24 cellular contexts compared by ENCODE assay signal in genomic region chr11:83862691-83863090, GRCh38.
DNase-seq lines count a peak whose midpoint lies in the region; ATAC-seq, FAIRE-seq and TF ChIP-seq lines count a peak whose summit lies in the region.
"Had no signal": no experiment of that assay in that cellular context is flagged by ENCODE, and none has a peak within 500 bp of the region (broad histone marks: within the 10 kb centered on the region; RNA-seq: fewer than 3 reads in every experiment).

No MANE protein-coding gene starts in this region.

- H3K27ac ChIP-seq in heart left ventricle (no peak overlapping the region), right atrium auricular region (no peak overlapping the region), aorta (ENCODE audit: low read depth in 1 of 2, low read length in 2 of 2) (no peak overlapping the region), vagina (no peak overlapping the region)
- H3K27ac ChIP-seq: C4-2B, PC-9 had no signal

- DNase-seq in heart left ventricle (peak in 1 of 5 donors; percentile 14), right atrium auricular region (ENCODE audit: low spot score) (no peak), bronchial epithelial cell (ENCODE audit: low read depth) (peak; percentile 54), left ventricle myocardium superior (no peak), aorta (no peak), vagina (ENCODE audit: extremely low spot score in 2 of 2) (no peak)
- DNase-seq: CD8-positive, alpha-beta T cell; DMS 273 treated with DMSO at 0.1 percent for 48 hours; DMS79; EL; GDM1; NCI-H1105 treated with DMSO at 0.1 percent for 48 hours; NCI-H146; NCI-H1930; NCI-H2107; NCI-H524; NCI-H774; PC-9; SHP77 had no signal

- H3K36me3 ChIP-seq in heart left ventricle (no peaks in the 10 kb centered on the region), right atrium auricular region (no peaks in the 10 kb centered on the region), bronchial epithelial cell (ENCODE audit: control insufficient read depth, insufficient read depth, low read length) (no peaks in the 10 kb centered on the region), aorta (ENCODE audit: control insufficient read depth in 1 of 2, insufficient read depth in 2 of 2, low read length in 1 of 2) (no peaks in the 10 kb centered on the region), vagina (no peaks in the 10 kb centered on the region)

- 17 to 32% (median 19%) methylated on average over 1 of the region's 1 CpG for WGBS in heart left ventricle, 4 donors
- WGBS in aorta, 2 donors: 62 to 64% methylated on average over 1 of the region's 1 CpG

- H3K27me3 ChIP-seq in heart left ventricle: no peaks in the 10 kb centered on the region
- H3K27me3 ChIP-seq in right atrium auricular region: no peaks in the 10 kb centered on the region
- no peaks in the 10 kb centered on the region for H3K27me3 ChIP-seq in bronchial epithelial cell (ENCODE audit: control insufficient read depth, insufficient read depth, low read length)
- no peaks in the 10 kb centered on the region for H3K27me3 ChIP-seq in aorta (ENCODE audit: control insufficient read depth in 1 of 2, insufficient read depth in 2 of 2, low read length in 1 of 2)
- no peaks in the 10 kb centered on the region for H3K27me3 ChIP-seq in vagina

- peaks cover 0 to 9% (median 0%) of the 10 kb centered on the region in 12 donors for H3K4me1 ChIP-seq in heart left ventricle
- peaks cover 0 to 5% of the 10 kb centered on the region in 2 donors for H3K4me1 ChIP-seq in right atrium auricular region
- no peaks in the 10 kb centered on the region for H3K4me1 ChIP-seq in aorta (ENCODE audit: control insufficient read depth in 1 of 2, insufficient read depth in 2 of 2, low read length in 2 of 2)
- H3K4me1 ChIP-seq in vagina: no peaks in the 10 kb centered on the region

- intact Hi-C loops in heart left ventricle (cut with DNase I) (no loop called here), left ventricle myocardium superior (cut with micrococcal nuclease) (no loop called here), aorta (cut with DNase I) (no loop called here), vagina (cut with DNase I) (no loop called here)

- H3K9me3 ChIP-seq in heart left ventricle (peaks cover 0 to 14% (median 0%) of the 10 kb centered on the region in 12 donors), right atrium auricular region (peaks cover 0 to 7% of the 10 kb centered on the region in 2 donors), aorta (ENCODE audit: control insufficient read depth, low read length) (peaks cover 5% of the 10 kb centered on the region), vagina (no peaks in the 10 kb centered on the region)

- TF ChIP-seq POLR2A in heart left ventricle (IDR thresholded peaks at IDR 0.05) (no peak), vagina (IDR thresholded peaks at IDR 0.05) (no peak)

- TF ChIP-seq CTCF in heart left ventricle (IDR thresholded peaks at IDR 0.05) (no peak), right atrium auricular region (IDR thresholded peaks at IDR 0.05) (no peak), bronchial epithelial cell (IDR thresholded peaks at IDR 0.05; ENCODE audit: insufficient read depth, low read length, severe bottlenecking) (no peak), vagina (IDR thresholded peaks at IDR 0.05) (no peak)

- ATAC-seq in heart left ventricle (peak; percentile 55 to 89 (median 84)), left ventricle myocardium superior (peak; percentile 95), aorta (ENCODE audit: low FRiP score) (peak; percentile 69), HG02981 (IDR thresholded peaks at IDR 0.05; ENCODE audit: unreplicated experiment) (no peak), GM21381 (IDR thresholded peaks at IDR 0.05; ENCODE audit: unreplicated experiment) (no peak)
- ATAC-seq: CD8-positive, alpha-beta T cell had no signal

- H3K4me3 ChIP-seq in heart left ventricle (no peak overlapping the region), right atrium auricular region (no peak overlapping the region), bronchial epithelial cell (ENCODE audit: low read depth, low read length) (no peak overlapping the region), aorta (ENCODE audit: low read length in 2 of 2) (no peak overlapping the region), vagina (no peak overlapping the region)
- H3K4me3 ChIP-seq: PC-9 had no signal

- no peak for FAIRE-seq in bronchial epithelial cell (lab: Jason Lieb, UNC)
- FAIRE-seq: GM12891, H1 had no signal

Comparison
In these comparisons a context has a peak if more than half of its experiments do, and no peak if none do; other contexts are left out.
1. ATAC-seq: peak in heart left ventricle (4 of 4), left ventricle myocardium superior (single experiment) and aorta (single experiment); none in HG02981 (single experiment) and GM21381 (single experiment).